ENCODE assay signal across 18 cellular contexts in the genomic region with DNA sequence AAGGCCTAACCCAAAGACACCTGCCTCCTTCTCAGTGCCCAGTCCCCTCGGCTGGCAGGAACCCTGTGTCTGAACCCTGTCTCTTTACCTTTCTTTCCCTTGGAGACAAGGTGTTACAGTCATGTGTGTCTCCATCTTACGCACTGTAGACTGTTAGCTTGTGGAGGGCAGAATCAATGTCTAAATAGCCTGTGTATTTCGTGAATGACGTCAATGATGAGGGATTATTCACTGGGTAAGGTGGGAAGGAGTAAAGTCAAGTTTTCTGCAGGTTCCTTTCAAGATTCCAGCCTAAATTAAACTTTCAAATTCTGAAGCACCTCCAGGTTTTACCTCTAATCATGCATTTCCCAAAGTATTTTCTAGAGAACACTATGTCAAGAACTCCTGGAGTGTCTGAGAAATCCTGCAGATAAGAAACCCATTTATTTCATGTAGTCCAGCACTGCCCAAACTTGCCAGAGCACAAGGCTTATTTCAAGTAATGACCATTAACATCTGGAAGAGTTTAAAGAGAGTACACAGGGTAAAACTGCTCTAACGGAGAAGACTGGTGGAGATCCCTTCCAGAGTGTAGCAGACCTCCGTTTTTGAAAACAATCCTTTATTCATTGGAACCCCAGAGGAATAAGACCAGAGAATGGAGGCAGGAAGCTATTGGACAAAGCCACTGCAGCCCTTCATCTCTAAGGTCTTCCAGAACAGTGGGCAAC.
DNase-seq lines count a peak whose midpoint lies in the region; ATAC-seq and TF ChIP-seq lines count a peak whose summit lies in the region.
"Had no signal": no experiment of that assay in that cellular context is flagged by ENCODE, and none has a peak within 500 bp of the region (broad histone marks: within the 10 kb centered on the region; RNA-seq: fewer than 3 reads in every experiment).

No MANE protein-coding gene starts in this region.

- H3K27ac ChIP-seq in left ventricle myocardium inferior (replicated peaks) (peak overlapping the region; percentile 84), coronary artery (no peak overlapping the region)
- H3K27ac ChIP-seq: KMS-11 had no signal

- no peak for DNase-seq in Right ventricle myocardium superior
- no peak for DNase-seq in cardiac septum (ENCODE audit: low spot score)
- DNase-seq in left ventricle myocardium inferior: no peak
- no peak for DNase-seq in mesothelial cell of epicardium (ENCODE audit: low spot score in 2 of 2, unreplicated experiment in 2 of 2)
- no peak for DNase-seq in coronary artery (ENCODE audit: low spot score)
- DNase-seq in SW 1271 (lab: John Stamatoyannopoulos, UW): no peak
- DNase-seq: DND-41, NCI-H1417, NCI-H187, NCI-H2107, NCI-H2227 treated with DMSO at 0.1 percent for 48 hours, NCI-H510A treated with DMSO at 0.1 percent for 48 hours, NCI-H82, PC-3 had no signal

- H3K4me1 ChIP-seq in left ventricle myocardium inferior: peaks cover 12% of the 10 kb centered on the region

- no peaks in the 10 kb centered on the region for H3K36me3 Mint-ChIP-seq in mesothelial cell of epicardium

- H3K4me1 Mint-ChIP-seq in mesothelial cell of epicardium: peaks cover 21% of the 10 kb centered on the region
- H3K4me1 Mint-ChIP-seq: B cell had no signal

- TF ChIP-seq CTCF in left ventricle myocardium inferior (IDR thresholded peaks at IDR 0.05; ENCODE audit: borderline replicate concordance): no peak
- TF ChIP-seq CTCF in mesothelial cell of epicardium (IDR thresholded peaks at IDR 0.05; ENCODE audit: unreplicated experiment): no peak
- no peak for TF ChIP-seq CTCF in coronary artery (IDR thresholded peaks at IDR 0.05)

- H3K27me3 Mint-ChIP-seq in mesothelial cell of epicardium (ENCODE audit: low read depth): peaks cover 4% of the 10 kb centered on the region

- no peak overlapping the region for H3K4me3 ChIP-seq in left ventricle myocardium inferior
- H3K4me3 ChIP-seq in coronary artery: no peak overlapping the region

- no peaks in the 10 kb centered on the region for H3K9me3 Mint-ChIP-seq in mesothelial cell of epicardium

- no peak overlapping the region for H3K4me3 Mint-ChIP-seq in mesothelial cell of epicardium
- H3K4me3 Mint-ChIP-seq: B cell had no signal

- H3K9me3 ChIP-seq in left ventricle myocardium inferior (replicated peaks): no peaks in the 10 kb centered on the region

- H3K36me3 ChIP-seq in left ventricle myocardium inferior: no peaks in the 10 kb centered on the region

- peaks cover 51% of the 10 kb centered on the region for H3K27me3 ChIP-seq in left ventricle myocardium inferior (ENCODE audit: low read depth)

- intact Hi-C loops in Right ventricle myocardium superior (cut with DNase I) (no loop called here), cardiac septum (cut with DNase I) (no loop called here), left ventricle myocardium inferior (cut with micrococcal nuclease) (no loop called here)

- ATAC-seq in Right ventricle myocardium superior (ENCODE audit: poor library complexity): peak; percentile 54
- no peak for ATAC-seq in GM21360 (IDR thresholded peaks at IDR 0.05; ENCODE audit: unreplicated experiment)
- no peak for ATAC-seq in HG03159 (IDR thresholded peaks at IDR 0.05; ENCODE audit: unreplicated experiment)
- ATAC-seq: PC-3 had no signal

- peak overlapping the region; percentile 19 for H3K27ac Mint-ChIP-seq in mesothelial cell of epicardium
- H3K27ac Mint-ChIP-seq: B cell had no signal
